ENCODE assay signal across 1 cellular context in the genomic region with DNA sequence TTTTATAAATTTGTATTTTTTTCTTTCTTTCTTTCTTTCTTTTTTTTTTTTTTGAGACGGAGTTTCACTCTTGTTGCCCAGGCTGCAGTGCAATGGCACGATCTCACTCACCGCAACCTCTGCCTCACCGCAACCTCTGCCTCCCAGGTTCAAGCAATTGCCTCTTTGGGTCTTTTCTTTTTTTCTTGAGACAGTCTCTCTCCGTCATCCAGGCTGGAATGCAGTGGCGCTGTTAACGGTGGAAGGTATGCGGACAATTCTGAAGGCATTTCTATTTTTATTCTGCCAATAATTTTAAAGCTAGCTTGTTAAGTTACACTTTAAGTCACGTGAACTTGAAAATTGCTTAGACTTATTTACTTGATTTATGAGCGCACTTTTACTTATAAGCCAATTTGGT.
TF ChIP-seq lines count a peak whose summit lies in the region.

No MANE protein-coding gene starts in this region.

TF ChIP-seq in WTC11, 78 proteins besides CTCF, POLR2A, EP300 and RAD21 (continued from another document):
- TF ChIP-seq, protein P1, sequence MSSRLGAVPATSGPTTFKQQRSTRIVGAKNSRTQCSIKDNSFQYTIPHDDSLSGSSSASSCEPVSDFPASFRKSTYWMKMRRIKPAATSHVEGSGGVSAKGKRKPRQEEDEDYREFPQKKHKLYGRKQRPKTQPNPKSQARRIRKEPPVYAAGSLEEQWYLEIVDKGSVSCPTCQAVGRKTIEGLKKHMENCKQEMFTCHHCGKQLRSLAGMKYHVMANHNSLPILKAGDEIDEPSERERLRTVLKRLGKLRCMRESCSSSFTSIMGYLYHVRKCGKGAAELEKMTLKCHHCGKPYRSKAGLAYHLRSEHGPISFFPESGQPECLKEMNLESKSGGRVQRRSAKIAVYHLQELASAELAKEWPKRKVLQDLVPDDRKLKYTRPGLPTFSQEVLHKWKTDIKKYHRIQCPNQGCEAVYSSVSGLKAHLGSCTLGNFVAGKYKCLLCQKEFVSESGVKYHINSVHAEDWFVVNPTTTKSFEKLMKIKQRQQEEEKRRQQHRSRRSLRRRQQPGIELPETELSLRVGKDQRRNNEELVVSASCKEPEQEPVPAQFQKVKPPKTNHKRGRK (CRISPR knock-in tag; IDR thresholded peaks at IDR 0.05; ENCODE audit: borderline replicate concordance): no peak
- TF ChIP-seq ZBTB21 (CRISPR knock-in tag; IDR thresholded peaks at IDR 0.05; ENCODE audit: borderline replicate concordance): no peak
